In genomic region chr1:168760781-168761180, GRCh38 we compare ENCODE assay signal across 37 cellular contexts. TPM values are rescaled to one million over a fixed set of nuclear protein-coding genes. Genes with fewer than 3 reads are reported as not detected.
"Had no signal": no experiment of that assay in that cellular context is flagged by ENCODE, and none has a peak within 500 bp of the region (broad histone marks: within the 10 kb centered on the region; RNA-seq: fewer than 3 reads in every experiment).

No MANE protein-coding gene starts in this region.

- H3K9me3 ChIP-seq: MG63 had no signal

- H3K27me3 ChIP-seq: MG63 had no signal

- H3K36me3 ChIP-seq: MG63 had no signal

- DNase-seq: Karpas-422, Kasumi-1, MG63, MM.1S, MV-4-11, NCI-H1048, NCI-H1092, NCI-H1092 treated with DMSO at 0.1 percent for 48 hours, NCI-H1105, NCI-H1105 treated with DMSO at 0.1 percent for 48 hours, NCI-H1417, NCI-H1417 treated with DMSO at 0.1 percent for 48 hours, NCI-H1436, NCI-H1436 treated with DMSO at 0.1 percent for 48 hours, NCI-H146, NCI-H1694, NCI-H1694 treated with DMSO at 0.1 percent for 48 hours, NCI-H187, NCI-H187 treated with DMSO at 0.1 percent for 48 hours, NCI-H1930, NCI-H2029, NCI-H2029 treated with DMSO at 0.1 percent for 48 hours, NCI-H2081, NCI-H2081 treated with DMSO at 0.1 percent for 48 hours, NCI-H2107, NCI-H2171, NCI-H2171 treated with DMSO at 0.1 percent for 48 hours, NCI-H2227 treated with DMSO at 0.1 percent for 48 hours, NCI-H226, NCI-H345, NCI-H446, NCI-H446 treated with DMSO at 0.1 percent for 48 hours, NCI-H510A, NCI-H510A treated with DMSO at 0.1 percent for 48 hours had no signal

- H3K4me3 ChIP-seq: MG63 had no signal

RNA-seq across cellular contexts. Expression of gene DPT, which starts 31.8 kb away (rescaled TPM):
- total RNA-seq: LHCN-M2, M059J, NCI-H460 had no signal
